20 cellular contexts compared by ENCODE assay signal in the genomic region with DNA sequence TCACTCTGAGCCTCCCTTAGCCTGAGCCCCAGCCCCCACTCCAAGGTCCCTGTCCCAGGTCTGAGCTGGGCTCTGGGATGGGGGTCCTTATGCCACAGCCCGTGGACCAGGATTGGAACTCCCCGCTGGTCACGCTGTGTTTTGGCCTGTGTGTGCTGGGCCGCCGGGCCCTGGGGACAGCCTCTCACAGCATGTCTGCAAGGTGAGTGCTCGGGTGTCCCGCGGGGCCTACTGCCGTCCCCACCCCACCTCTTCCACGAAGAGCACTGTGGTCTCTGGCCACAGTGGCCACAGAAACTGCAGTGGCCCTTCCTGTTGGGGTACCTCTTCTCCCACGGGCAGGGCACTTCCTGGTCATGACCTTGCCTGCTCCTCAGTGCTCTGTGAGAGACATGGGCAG.
"Had no signal": no experiment of that assay in that cellular context is flagged by ENCODE, and none has a peak within 500 bp of the region (broad histone marks: within the 10 kb centered on the region; RNA-seq: fewer than 3 reads in every experiment).

No MANE protein-coding gene starts in this region.

- FAIRE-seq: endothelial cell of umbilical vein, kidney had no signal

- H3K27me3 ChIP-seq: left lung, neutrophil, SJSA1, transverse colon had no signal

- H3K4me3 ChIP-seq: left lung, SJSA1, transverse colon had no signal

- H3K27ac Mint-ChIP-seq: activated T-helper 2 cell treated with anti-CD3 and anti-CD28 coated beads, Interferon-gamma antibody, Interleukin-2, Interleukin-4, amounts not matched to agents 10 μg/mL and 5 μg/mL and 100 μg/mL, durations not matched to agents 14 hours and 24 hours and 36 hours had no signal

- H3K9me3 Mint-ChIP-seq: activated T-helper 2 cell treated with anti-CD3 and anti-CD28 coated beads, Interferon-gamma antibody, Interleukin-2, Interleukin-4, amounts not matched to agents 10 μg/mL and 5 μg/mL and 100 μg/mL, durations not matched to agents 14 hours and 24 hours and 36 hours had no signal

- ATAC-seq: activated CD4-positive, CD25-positive, alpha-beta regulatory T cell treated with anti-CD3 and anti-CD28 coated beads, Interleukin-2, amount 50 U/mL, for 24 hours; left lung; stimulated activated naive CD8-positive, alpha-beta T cell treated with anti-CD3 and anti-CD28 coated beads, Interleukin-15, Interleukin-2, amounts not matched to agents 100 U/mL and 50 U/mL, for 24 hours had no signal

- DNase-seq: activated CD4-positive, alpha-beta T cell treated with anti-CD3 and anti-CD28 coated beads, Interleukin-2, amount 50 U/mL, for 4 hours; activated CD8-positive, alpha-beta memory T cell treated with anti-CD3 and anti-CD28 coated beads, Interleukin-2, amount 50 U/mL, for 48 hours; aorta; cortex of kidney; effector CD4-positive, alpha-beta T cell; foreskin fibroblast; hippocampal formation; kidney; left lung; mammary epithelial cell; retina; stimulated activated CD4-positive, alpha-beta T cell treated with anti-CD3 and anti-CD28 coated beads, Interleukin-4, amount 100 ng/mL, for 1 hour; stimulated activated naive CD8-positive, alpha-beta T cell treated with anti-CD3 and anti-CD28 coated beads, Interleukin-15, Interleukin-2, amounts not matched to agents 100 U/mL and 50 U/mL, for 24 hours; T-helper 9 cell; transverse colon had no signal

- H3K9me3 ChIP-seq: left lung, neutrophil, SJSA1, transverse colon had no signal

- H3K27ac ChIP-seq: left lung, SJSA1, transverse colon had no signal
